9 cellular contexts compared by ENCODE assay signal in genomic region chr1:66282343-66282852, GRCh38.
DNase-seq lines count a peak whose midpoint lies in the region; ATAC-seq, FAIRE-seq and TF ChIP-seq lines count a peak whose summit lies in the region.
"Had no signal": no experiment of that assay in that cellular context is flagged by ENCODE, and none has a peak within 500 bp of the region (broad histone marks: within the 10 kb centered on the region; RNA-seq: fewer than 3 reads in every experiment).

No MANE protein-coding gene starts in this region.

- DNase-seq in GM12892 (ENCODE audit: insufficient read length) (peak; percentile 23), HCT116 (ENCODE audit: low read depth, low spot score) (peak; percentile 68), PC-3 (peak; percentile 40), naive B cell (peak; percentile 88), urothelium cell line (ENCODE audit: low spot score) (no peak), small intestine (no peak), COLO668 (lab: John Stamatoyannopoulos, UW; ENCODE audit: unreplicated experiment) (no peak)

- H3K9ac ChIP-seq in HCT116 (ENCODE audit: low read length), result peak overlapping the region; percentile 19
- H3K9ac ChIP-seq in PC-3 (ENCODE audit: low read length), result peak overlapping the region; percentile 39; the same call in 1 of the 2 replicates

- no TSS peak for BruUV-seq in HCT116 (replicated peaks; lab: Mats Ljungman, UMichigan)
- BruUV-seq in PC-3 (replicated peaks; lab: Mats Ljungman, UMichigan), result no TSS peak

- CTCF ChIA-PET in HCT116 (lab: Charles Lee) (interaction anchor here (1.4 to 2.1 kb wide), 2 partner anchors 12 to 154 kb away, joined by 4 to 6 read pairs; no protein-coding TSS in a partner anchor), PC-3 (lab: Charles Lee) (no interaction called here)

- H3K9me2 ChIP-seq in HCT116 (ENCODE audit: insufficient read depth) (no peaks in the 10 kb centered on the region), PC-3 (replicated peaks; ENCODE audit: low read length) (no peaks in the 10 kb centered on the region)

- H3K9me3 ChIP-seq in HCT116 (ENCODE audit: control insufficient read depth in 1 of 2, insufficient read depth in 1 of 2, low read depth in 1 of 2, low read length in 2 of 2), result no peaks in the 10 kb centered on the region
- no peaks in the 10 kb centered on the region for H3K9me3 ChIP-seq in PC-3 (ENCODE audit: low read length)
- no peaks in the 10 kb centered on the region for H3K9me3 ChIP-seq in small intestine (ENCODE audit: control insufficient read depth, low read depth)

- H3K27me3 ChIP-seq in HCT116 (ENCODE audit: insufficient read depth, low read length) (no peaks in the 10 kb centered on the region), PC-3 (ENCODE audit: low read length) (no peaks in the 10 kb centered on the region), small intestine (ENCODE audit: control insufficient read depth in 2 of 2, insufficient read depth in 2 of 2, low read length in 2 of 2) (no peaks in the 10 kb centered on the region)

- TF ChIP-seq CTCF in HCT116 (IDR thresholded peaks at IDR 0.05 in 2 of 3, conservative IDR thresholded peaks at IDR 0.05 in 1 of 3; ENCODE audit: borderline replicate concordance in 1 of 3, insufficient read depth in 1 of 3, low read depth in 2 of 3, low read length in 2 of 3) (peak in 2 of 3 experiments; percentile 32 to 36; a peak in 2 of 6 replicates), PC-3 (conservative IDR thresholded peaks at IDR 0.05; ENCODE audit: low read depth, low read length) (no peak; the same call in 1 of the 2 replicates)

- H3K79me2 ChIP-seq in HCT116 (ENCODE audit: insufficient read depth, low read length) (no peaks in the 10 kb centered on the region), PC-3 (ENCODE audit: low read length) (no peaks in the 10 kb centered on the region)

- peaks cover 21 to 78% of the 10 kb centered on the region in 2 experiments for H3K4me1 ChIP-seq in HCT116 (ENCODE audit: control insufficient read depth in 1 of 2, insufficient read depth in 2 of 2, low read length in 2 of 2)
- H3K4me1 ChIP-seq in PC-3 (ENCODE audit: insufficient read depth, low read length), result peaks cover 47% of the 10 kb centered on the region
- H3K4me1 ChIP-seq in small intestine (ENCODE audit: control insufficient read depth in 2 of 2, insufficient read depth in 1 of 2, low read depth in 1 of 2, low read length in 1 of 2), result peaks cover 0 to 4% of the 10 kb centered on the region in 2 donors

- H3K4me2 ChIP-seq in HCT116 (ENCODE audit: low read length) (peak overlapping the region; percentile 53), PC-3 (ENCODE audit: low read length) (peak overlapping the region; percentile 6; the same call in 1 of the 2 replicates)

- H3K27me3 Mint-ChIP-seq in naive B cell, result no peaks in the 10 kb centered on the region

- no peak for TF ChIP-seq POLR2A in GM12892 (IDR thresholded peaks at IDR 0.05; ENCODE audit: low read depth, low read length)
- no peak for TF ChIP-seq POLR2A in HCT116 (IDR thresholded peaks at IDR 0.05; ENCODE audit: borderline replicate concordance, extremely low read depth, insufficient read depth, insufficient read length)

- H3K9me3 Mint-ChIP-seq in naive B cell, result peaks cover 0 to 2% (median 0%) of the 10 kb centered on the region in 7 donors

- H3K36me3 ChIP-seq in HCT116 (ENCODE audit: control insufficient read depth in 1 of 2, insufficient read depth in 2 of 2, low read length in 2 of 2) (no peaks in the 10 kb centered on the region), PC-3 (ENCODE audit: low read depth, low read length) (no peaks in the 10 kb centered on the region), small intestine (ENCODE audit: control insufficient read depth in 2 of 2, insufficient read depth in 2 of 2, low read length in 2 of 2) (no peaks in the 10 kb centered on the region)

- H3F3A ChIP-seq in PC-3 (ENCODE audit: low read length, unreplicated experiment), result no peaks in the 10 kb centered on the region

- intact Hi-C loops in HCT116 (cut with micrococcal nuclease) (no loop called here), PC-3 (cut with micrococcal nuclease) (no loop called here)

- peaks cover 51 to 78% (median 74%) of the 10 kb centered on the region in 3 donors for H3K4me1 Mint-ChIP-seq in naive B cell

- H3K4me3 Mint-ChIP-seq in naive B cell, result peak overlapping the region in 6 of 8 donors; percentile 31 to 80 (median 69)

- H3K27ac Mint-ChIP-seq in naive B cell, result peak overlapping the region; percentile 93 to 99 (median 98)

- no peaks in the 10 kb centered on the region for H4K20me1 ChIP-seq in HCT116 (ENCODE audit: insufficient read depth)
- H4K20me1 ChIP-seq in PC-3 (ENCODE audit: low read length), result no peaks in the 10 kb centered on the region

- 52 to 61% (median 52%) methylated on average over 2 of the region's 2 CpGs for WGBS in small intestine, 3 donors

- RAD21 ChIA-PET in HCT116 (lab: Charles Lee; ENCODE audit: low non-redundant PET in 1 of 2, low total read pairs in 2 of 2, uncharacterized antibody in 2 of 2, unreplicated experiment in 2 of 2), result no interaction called here

- FAIRE-seq in GM12892 (lab: Jason Lieb, UNC) (peak; percentile 98), urothelium cell line (lab: Jason Lieb, UNC) (no peak), small intestine (lab: Jason Lieb, UNC) (no peak)
- FAIRE-seq: TTC549 had no signal

- POLR2A ChIA-PET in HCT116 (lab: Charles Lee), result interaction anchor here (0.9 to 1.4 kb wide), 6 partner anchors 10 to 67 kb away, joined by 3 to 4 read pairs (median 3); no protein-coding TSS in a partner anchor
- POLR2A ChIA-PET in PC-3 (lab: Charles Lee; ENCODE audit: unreplicated experiment), result interaction anchor here (0.6 kb wide), 1 partner anchor 49 kb away, joined by 3 read pairs; no protein-coding TSS in a partner anchor

- peak; percentile 79 for ATAC-seq in HCT116
- ATAC-seq in PC-3, result no peak
- peak; percentile 90 to 93 for ATAC-seq in naive B cell (ENCODE audit: low read depth in 2 of 2)

- TF ChIP-seq RAD21 in HCT116 (IDR thresholded peaks at IDR 0.05; ENCODE audit: low read depth), result peak; percentile 56

- H3K36me3 Mint-ChIP-seq in naive B cell, result no peaks in the 10 kb centered on the region

- no peak overlapping the region for H2AFZ ChIP-seq in HCT116 (ENCODE audit: low read depth, low read length, poor library complexity, severe bottlenecking)
- H2AFZ ChIP-seq in PC-3 (ENCODE audit: low read length), result no peak overlapping the region; the same call in 1 of the 2 replicates

- H3K4me3 ChIP-seq in HCT116 (replicated peaks in 1 of 2; ENCODE audit: low read depth in 1 of 2, low read length in 2 of 2) (no peak overlapping the region), PC-3 (ENCODE audit: low read length) (no peak overlapping the region), small intestine (ENCODE audit: low read depth in 1 of 2, low read length in 2 of 2) (no peak overlapping the region)

- H3K27ac ChIP-seq in HCT116 (ENCODE audit: low read depth, low read length) (peak overlapping the region; percentile 12; the same call in 1 of the 2 replicates), PC-3 (ENCODE audit: low read length) (peak overlapping the region; percentile 60), angular gyrus (ENCODE audit: low read depth, low read length) (peak overlapping the region; percentile 8), small intestine (ENCODE audit: low read depth in 1 of 2, low read length in 1 of 2) (peak overlapping the region in 1 of 2 donors; percentile 78)

TF ChIP-seq in HCT116, 20 proteins besides CTCF, POLR2A, EP300 and RAD21 (continues in another document):
- TF ChIP-seq EZH2phosphoT487 (IDR thresholded peaks at IDR 0.05; ENCODE audit: borderline replicate concordance), result no peak
- no peak for TF ChIP-seq ZFX (IDR thresholded peaks at IDR 0.05)
- TF ChIP-seq SP1 (IDR thresholded peaks at IDR 0.05; ENCODE audit: low read depth), result peak; percentile 35
- TF ChIP-seq CEBPB (IDR thresholded peaks at IDR 0.05; ENCODE audit: low read depth), result peak; percentile 18; the same call in 1 of the 2 replicates
- no peak for TF ChIP-seq REST (IDR thresholded peaks at IDR 0.05; ENCODE audit: low read depth)
- peak; percentile 67 for TF ChIP-seq CBX3 (IDR thresholded peaks at IDR 0.05; ENCODE audit: low read depth)
- no peak; the same call in 1 of the 2 replicates for TF ChIP-seq MAX (IDR thresholded peaks at IDR 0.05)
- TF ChIP-seq YY1 (IDR thresholded peaks at IDR 0.05; ENCODE audit: extremely low read depth, insufficient replicate concordance, low read depth, low read length), result no peak
- 0 out of 2 replicates have a peak, but pooled peaks have one; percentile 23 for TF ChIP-seq JUND (IDR thresholded peaks at IDR 0.05)
- TF ChIP-seq POLR2AphosphoS5 (IDR thresholded peaks at IDR 0.05; ENCODE audit: low read depth, low read length), result no peak; the same call in 1 of the 2 replicates
- 0 out of 2 replicates have a peak, but pooled peaks have one; percentile 30 for TF ChIP-seq FOSL1 (IDR thresholded peaks at IDR 0.05; ENCODE audit: low read depth)

Comparison
In these comparisons a context has a peak if more than half of its experiments do, and no peak if none do; other contexts are left out.
1. DNase-seq: peak in GM12892 (single experiment), HCT116 (single experiment), PC-3 (single experiment) and naive B cell (single experiment); none in urothelium cell line (single experiment), small intestine (single experiment) and COLO668 (single experiment).